Comparison of ENCODE assay signal across 15 cellular contexts in the genomic region with DNA sequence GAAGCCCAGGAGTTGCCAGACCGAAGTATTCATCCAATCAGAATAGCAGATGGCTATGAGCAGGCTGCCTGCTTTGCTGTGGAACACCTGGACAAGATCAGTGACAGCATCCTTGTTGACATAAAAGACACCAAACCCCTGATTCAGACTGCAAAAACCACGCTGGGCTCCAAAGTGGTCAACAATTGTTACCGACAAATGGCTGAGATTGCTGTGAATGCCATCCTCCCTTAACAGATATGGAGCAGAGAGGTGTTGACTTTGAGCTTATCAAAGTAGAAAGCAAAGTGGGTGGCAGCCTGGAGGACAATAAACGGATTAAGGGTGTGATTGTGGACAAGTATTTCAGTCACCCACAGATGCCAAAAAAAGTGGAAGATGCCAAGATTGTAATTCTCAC.
DNase-seq lines count a peak whose midpoint lies in the region; TF ChIP-seq lines count a peak whose summit lies in the region.
"Had no signal": no experiment of that assay in that cellular context is flagged by ENCODE, and none has a peak within 500 bp of the region (broad histone marks: within the 10 kb centered on the region; RNA-seq: fewer than 3 reads in every experiment).

No MANE protein-coding gene starts in this region.

- H3K27me3 Mint-ChIP-seq in endodermal cell (ENCODE audit: insufficient read depth): peaks cover 29% of the 10 kb centered on the region

- H3K27me3 ChIP-seq in endodermal cell (ENCODE audit: control insufficient read depth, insufficient read depth, low read length, poor library complexity, severe bottlenecking): no peaks in the 10 kb centered on the region
- no peaks in the 10 kb centered on the region for H3K27me3 ChIP-seq in uterus
- H3K27me3 ChIP-seq: BLaER1 had no signal

- H3K4me3 ChIP-seq in endodermal cell (ENCODE audit: low read length): no peak overlapping the region
- H3K4me3 ChIP-seq in uterus: no peak overlapping the region
- H3K4me3 ChIP-seq: A549, BLaER1, GM23248 had no signal

- H3K36me3 Mint-ChIP-seq in endodermal cell (ENCODE audit: low read depth): no peaks in the 10 kb centered on the region
- H3K36me3 Mint-ChIP-seq: CD8-positive, alpha-beta T cell; IgD-negative memory B cell had no signal

- H3K36me3 ChIP-seq in endodermal cell (ENCODE audit: control insufficient read depth, insufficient read depth, low read length) (no peaks in the 10 kb centered on the region), uterus (no peaks in the 10 kb centered on the region)
- H3K36me3 ChIP-seq: BLaER1 had no signal

- H3K9me3 Mint-ChIP-seq in endodermal cell: no peaks in the 10 kb centered on the region
- H3K9me3 Mint-ChIP-seq: CD8-positive, alpha-beta T cell had no signal

- H3K4me3 Mint-ChIP-seq in endodermal cell: no peak overlapping the region
- H3K4me3 Mint-ChIP-seq: CD8-positive, alpha-beta T cell; IgD-negative memory B cell had no signal

- H3K9ac ChIP-seq in endodermal cell (ENCODE audit: extremely low read depth, low read length, poor library complexity, severe bottlenecking): no peak overlapping the region
- H3K9ac ChIP-seq: BLaER1, GM23248 had no signal

- H3K4me1 ChIP-seq in endodermal cell (ENCODE audit: control insufficient read depth, insufficient read depth, low read length): peaks cover 4% of the 10 kb centered on the region
- H3K4me1 ChIP-seq in uterus: no peaks in the 10 kb centered on the region
- H3K4me1 ChIP-seq: A549, BLaER1, Caco-2 had no signal

- H3K27ac ChIP-seq in endodermal cell (ENCODE audit: low read depth, low read length): no peak overlapping the region
- H3K27ac ChIP-seq in uterus: no peak overlapping the region
- H3K27ac ChIP-seq: 22Rv1, A549, BLaER1, GM23248 had no signal

- TF ChIP-seq CTCF in endodermal cell (conservative IDR thresholded peaks at IDR 0.05): no peak
- TF ChIP-seq CTCF in uterus (IDR thresholded peaks at IDR 0.05): no peak

- H3K27ac Mint-ChIP-seq in endodermal cell: no peak overlapping the region
- H3K27ac Mint-ChIP-seq: CD8-positive, alpha-beta T cell; IgD-negative memory B cell had no signal

- H3K4me1 Mint-ChIP-seq in endodermal cell: peaks cover 20% of the 10 kb centered on the region
- H3K4me1 Mint-ChIP-seq: IgD-negative memory B cell had no signal

- WGBS in endodermal cell (ENCODE audit: insufficient coverage in 1 of 2, insufficient read length in 1 of 2), 2 experiments: 30 to 43% methylated on average over 3 to 4 of the region's 4 CpGs

- no peaks in the 10 kb centered on the region for H3K9me3 ChIP-seq in endodermal cell (ENCODE audit: control insufficient read depth, low read length)
- no peaks in the 10 kb centered on the region for H3K9me3 ChIP-seq in uterus
- H3K9me3 ChIP-seq: A549, BLaER1, Caco-2 had no signal

- DNase-seq in NCI-H2171 treated with DMSO at 0.1 percent for 48 hours (lab: John Stamatoyannopoulos, UW): peak; percentile 29
- no peak for DNase-seq in NCI-H2171 (lab: John Stamatoyannopoulos, UW)
- peak; percentile 1 for DNase-seq in NCI-H345 treated with DMSO at 0.1 percent for 48 hours (lab: John Stamatoyannopoulos, UW; ENCODE audit: unreplicated experiment)
- DNase-seq in endodermal cell: peak; percentile 61
- no peak for DNase-seq in uterus
- no peak for DNase-seq in iPS-NIHi7 (ENCODE audit: extremely low spot score)
- no peak for DNase-seq in stimulated activated CD4-positive, alpha-beta T cell treated with anti-CD3 and anti-CD28 coated beads, Interleukin-2, amount 100 ng/mL, for 48 hours
- DNase-seq: Caco-2; CD8-positive, alpha-beta T cell; GM23248; HCEC 1CT had no signal

- intact Hi-C loops in uterus (cut with DNase I; ENCODE audit: low total_unique reads): no loop called here

- no peak for TF ChIP-seq POLR2A in uterus (IDR thresholded peaks at IDR 0.05)

Comparison
In these comparisons a context has a peak if more than half of its experiments do, and no peak if none do; other contexts are left out.
1. DNase-seq: peak in NCI-H2171 treated with DMSO at 0.1 percent for 48 hours (single experiment), NCI-H345 treated with DMSO at 0.1 percent for 48 hours (single experiment) and endodermal cell (single experiment); none in NCI-H2171 (single experiment), uterus (0 of 2), iPS-NIHi7 (single experiment) and stimulated activated CD4-positive, alpha-beta T cell treated with anti-CD3 and anti-CD28 coated beads, Interleukin-2, amount 100 ng/mL, for 48 hours (0 of 2).